In the genomic region with DNA sequence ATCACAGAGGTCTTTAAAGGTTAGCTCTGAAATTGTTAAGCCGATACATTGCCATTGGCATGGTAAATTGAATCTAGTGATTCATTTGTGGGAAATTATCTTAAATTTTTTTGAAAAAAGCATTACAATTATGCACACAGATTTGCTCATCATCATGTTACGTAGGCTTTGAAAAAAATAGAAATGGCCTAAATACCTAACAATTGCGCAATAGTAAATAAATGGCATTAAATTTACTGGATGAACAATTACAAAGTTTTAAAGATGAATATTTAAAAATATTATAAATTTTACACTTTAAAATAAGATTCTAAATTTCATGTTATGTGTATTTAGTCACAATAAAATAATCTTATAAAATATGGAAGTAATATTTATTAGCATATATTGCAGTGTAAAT, we compare ENCODE assay signal across 25 cellular contexts.
"Had no signal": no experiment of that assay in that cellular context is flagged by ENCODE, and none has a peak within 500 bp of the region (broad histone marks: within the 10 kb centered on the region; RNA-seq: fewer than 3 reads in every experiment).

No MANE protein-coding gene starts in this region.

- H3K79me2 ChIP-seq: parathyroid adenoma had no signal

- H3K4me2 ChIP-seq: smooth muscle cell had no signal

- ATAC-seq: left lobe of liver; mucosa of descending colon; natural killer cell treated with Interleukin-12 subunit alpha and Interleukin-12 subunit beta and Interleukin-15 and Interleukin-18, amount 100 ng/mL, for 72 hours; sciatic nerve; stimulated activated naive CD8-positive, alpha-beta T cell treated with anti-CD3 and anti-CD28 coated beads, Interleukin-15, amount 100 ng/mL, for 72 hours; upper lobe of right lung had no signal

- FAIRE-seq: keratinocyte had no signal

- DNase-seq: colonic mucosa; effector memory CD4-positive, alpha-beta T cell; erythroblast; esophagus squamous epithelium; foreskin melanocyte; mesenchymal stem cell; mucosa of descending colon; naive B cell; stimulated activated CD4-positive, alpha-beta T cell treated with anti-CD3 and anti-CD28 coated beads, Interleukin-12 subunit alpha, Interleukin-12 subunit beta, amount 100 ng/mL, for 4 hours; stimulated activated CD4-positive, alpha-beta T cell treated with anti-CD3 and anti-CD28 coated beads, Interleukin-1b, Interleukin-23, amount 100 ng/mL, for 48 hours; stimulated activated CD4-positive, alpha-beta T cell treated with anti-CD3 and anti-CD28 coated beads, Interleukin-4, amount 100 ng/mL, for 1 hour; stimulated activated CD8-positive, alpha-beta memory T cell treated with anti-CD3 and anti-CD28 coated beads, Interleukin-4, amount 100 ng/mL, for 48 hours; stimulated activated naive CD4-positive, alpha-beta T cell; stimulated activated naive CD8-positive, alpha-beta T cell treated with anti-CD3 and anti-CD28 coated beads, Interleukin-15, amount 100 ng/mL, for 72 hours; transverse colon; upper lobe of right lung; uterus had no signal

- H3K36me3 ChIP-seq: colonic mucosa, esophagus squamous epithelium, neutrophil, suprapubic skin, transverse colon, upper lobe of right lung, uterus had no signal

- H3K27me3 ChIP-seq: colonic mucosa, esophagus squamous epithelium, neutrophil, suprapubic skin, transverse colon, upper lobe of right lung, uterus had no signal

- H3K9ac ChIP-seq: parathyroid adenoma had no signal

- H2AFZ ChIP-seq: parathyroid adenoma had no signal

- H3K27ac ChIP-seq: colonic mucosa, esophagus squamous epithelium, neutrophil, parathyroid adenoma, suprapubic skin, transverse colon, upper lobe of right lung had no signal

- H3K9me3 ChIP-seq: colonic mucosa, esophagus squamous epithelium, mucosa of descending colon, neutrophil, suprapubic skin, transverse colon, upper lobe of right lung, uterus had no signal

- H3K4me1 ChIP-seq: colonic mucosa, esophagus squamous epithelium, parathyroid adenoma, suprapubic skin, transverse colon, upper lobe of right lung, uterus had no signal

- H3K4me3 ChIP-seq: colonic mucosa, esophagus squamous epithelium, mucosa of descending colon, smooth muscle cell, suprapubic skin, transverse colon, upper lobe of right lung, uterus had no signal
